23 cellular contexts compared by ENCODE assay signal in the genomic region with DNA sequence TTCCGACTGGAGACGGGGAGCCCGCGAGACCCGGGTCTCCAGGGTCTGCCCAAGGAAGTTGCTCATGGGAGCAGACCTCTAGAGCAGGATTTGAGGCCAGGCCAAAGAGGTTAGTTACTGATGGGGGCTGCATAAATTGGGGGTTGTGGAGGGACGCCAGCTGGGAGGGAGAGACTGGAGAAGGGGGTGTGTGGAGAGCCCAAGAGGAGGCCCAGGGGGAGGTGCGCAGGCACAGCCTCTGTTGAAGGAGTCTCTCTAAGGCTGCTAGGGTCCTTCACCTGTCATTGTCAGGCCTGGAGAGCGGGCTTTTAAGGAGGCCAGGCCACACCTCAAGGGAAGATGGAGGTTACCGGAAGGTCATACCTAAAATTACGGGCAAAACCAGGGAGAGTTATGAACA. TPM values are rescaled to one million over a fixed set of nuclear protein-coding genes. Genes with fewer than 3 reads are reported as not detected.
DNase-seq lines count a peak whose midpoint lies in the region; ATAC-seq and TF ChIP-seq lines count a peak whose summit lies in the region.
"Had no signal": no experiment of that assay in that cellular context is flagged by ENCODE, and none has a peak within 500 bp of the region (broad histone marks: within the 10 kb centered on the region; RNA-seq: fewer than 3 reads in every experiment).

No MANE protein-coding gene starts in this region.

- H3K18ac ChIP-seq in neuronal stem cell (ENCODE audit: low read length) = peak overlapping the region; percentile 21

- H3K4me3 ChIP-seq in heart right ventricle (peak overlapping the region; percentile 20 to 63 (median 49)), neuronal stem cell (ENCODE audit: low read length in 2 of 2) (no peak overlapping the region), subcutaneous abdominal adipose tissue (ENCODE audit: low read depth in 1 of 5, low read length in 5 of 5) (peak overlapping the region in 4 of 5 donors; percentile 23 to 40 (median 32))
- H3K4me3 ChIP-seq: neural progenitor cell, right lobe of liver, suprapubic skin had no signal

- H4K91ac ChIP-seq in neuronal stem cell (ENCODE audit: low read depth, low read length, poor library complexity) = no peak overlapping the region

- H2BK15ac ChIP-seq in neuronal stem cell (ENCODE audit: low read length) = no peak overlapping the region

- H3K36me3 ChIP-seq in heart right ventricle = peaks cover 0 to 6% (median 0%) of the 10 kb centered on the region in 9 donors
- no peaks in the 10 kb centered on the region for H3K36me3 ChIP-seq in neuronal stem cell (replicated peaks in 1 of 2; ENCODE audit: control insufficient read depth in 2 of 2, insufficient read depth in 2 of 2, low read length in 2 of 2)
- no peaks in the 10 kb centered on the region for H3K36me3 ChIP-seq in subcutaneous abdominal adipose tissue (ENCODE audit: control insufficient read depth in 5 of 5, insufficient read depth in 5 of 5, low read length in 5 of 5)
- H3K36me3 ChIP-seq: neural progenitor cell, right lobe of liver, suprapubic skin had no signal

- no peak overlapping the region for H3K23ac ChIP-seq in neuronal stem cell (ENCODE audit: low read depth, low read length, poor library complexity)

- no peaks in the 10 kb centered on the region for H3K79me1 ChIP-seq in neuronal stem cell (ENCODE audit: low read depth, low read length)

- WGBS in heart right ventricle, 2 donors = 45 to 50% methylated on average over 10 of the region's 10 CpGs
- WGBS in neuronal stem cell (ENCODE audit: extremely low coverage in 2 of 2, insufficient read length in 2 of 2, insufficient replicate concordance in 1 of 2), 2 donors = no CpG with 5 or more reads among the region's 10 CpGs

- H4K8ac ChIP-seq in neuronal stem cell (ENCODE audit: low read depth, low read length) = no peak overlapping the region

- H3K27ac ChIP-seq in heart right ventricle (peak overlapping the region; percentile 71 to 91 (median 88)), neuronal stem cell (replicated peaks; ENCODE audit: low read length) (no peak overlapping the region), subcutaneous abdominal adipose tissue (ENCODE audit: low read depth, low read length) (no peak overlapping the region)
- H3K27ac ChIP-seq: neural progenitor cell, right lobe of liver, suprapubic skin had no signal

- H3K27me3 ChIP-seq in heart right ventricle (no peaks in the 10 kb centered on the region), neuronal stem cell (ENCODE audit: control insufficient read depth in 3 of 3, insufficient read depth in 3 of 3, low read depth in 1 of 3, low read length in 3 of 3) (peaks cover 0 to 12% (median 0%) of the 10 kb centered on the region in 3 experiments), subcutaneous abdominal adipose tissue (ENCODE audit: control insufficient read depth in 5 of 5, insufficient read depth in 4 of 5, low read length in 5 of 5) (peaks cover 0 to 3% (median under 1%) of the 10 kb centered on the region in 5 donors)
- H3K27me3 ChIP-seq: neural progenitor cell, right lobe of liver, suprapubic skin had no signal

- H3K9me3 ChIP-seq in heart right ventricle = no peaks in the 10 kb centered on the region
- no peaks in the 10 kb centered on the region for H3K9me3 ChIP-seq in neuronal stem cell (replicated peaks in 1 of 2; ENCODE audit: control insufficient read depth in 2 of 2, insufficient read depth in 1 of 2, low read depth in 1 of 2, low read length in 2 of 2)
- no peaks in the 10 kb centered on the region for H3K9me3 ChIP-seq in subcutaneous abdominal adipose tissue (ENCODE audit: control insufficient read depth in 5 of 5, low read length in 5 of 5)
- H3K9me3 ChIP-seq: right lobe of liver, suprapubic skin had no signal

- no peak overlapping the region for H2BK120ac ChIP-seq in neuronal stem cell (ENCODE audit: low read depth, low read length)

- no peaks in the 10 kb centered on the region for H3K9me3 Mint-ChIP-seq in central memory CD8-positive, alpha-beta T cell
- no peaks in the 10 kb centered on the region for H3K9me3 Mint-ChIP-seq in activated T-helper 2 cell treated with anti-CD3 and anti-CD28 coated beads, Interferon-gamma antibody, Interleukin-2, Interleukin-4, amounts not matched to agents 10 μg/mL and 5 μg/mL and 100 μg/mL, durations not matched to agents 14 hours and 24 hours and 36 hours
- H3K9me3 Mint-ChIP-seq: activated T-cell treated with anti-CD3 and anti-CD28 coated beads, Interleukin-2, amount 50 U/mL, for 4 hours; neural progenitor cell had no signal

- peaks cover 5 to 65% (median 46%) of the 10 kb centered on the region in 9 donors for H3K4me1 ChIP-seq in heart right ventricle
- no peaks in the 10 kb centered on the region for H3K4me1 ChIP-seq in neuronal stem cell (ENCODE audit: control insufficient read depth in 2 of 2, insufficient read depth in 1 of 2, low read depth in 1 of 2, low read length in 2 of 2)
- H3K4me1 ChIP-seq in subcutaneous abdominal adipose tissue (ENCODE audit: control insufficient read depth in 5 of 5, insufficient read depth in 5 of 5, low read length in 5 of 5) = peaks cover 0 to 24% (median 18%) of the 10 kb centered on the region in 5 donors
- H3K4me1 ChIP-seq: neural progenitor cell, right lobe of liver, suprapubic skin had no signal

- no peak overlapping the region for H2BK12ac ChIP-seq in neuronal stem cell (ENCODE audit: low read length)

- H3K14ac ChIP-seq in neuronal stem cell (ENCODE audit: low read length) = no peak overlapping the region

- no peak overlapping the region for H3K4me3 Mint-ChIP-seq in central memory CD8-positive, alpha-beta T cell
- H3K4me3 Mint-ChIP-seq in activated T-helper 2 cell treated with anti-CD3 and anti-CD28 coated beads, Interferon-gamma antibody, Interleukin-2, Interleukin-4, amounts not matched to agents 10 μg/mL and 5 μg/mL and 100 μg/mL, durations not matched to agents 14 hours and 24 hours and 36 hours (ENCODE audit: low read depth) = no peak overlapping the region
- H3K4me3 Mint-ChIP-seq: activated T-cell treated with anti-CD3 and anti-CD28 coated beads, Interleukin-2, amount 50 U/mL, for 4 hours; CD14-positive monocyte; endodermal cell; neural progenitor cell had no signal

- intact Hi-C loops in heart right ventricle (cut with DNase I) = loop anchor here in 2 of 10 donors (5.0 to 10.0 kb wide), 2 partner anchors 43 to 96 kb away; partner anchors contain the start of gene PLA2G2A (in 1 of the 2)
- intact Hi-C loops in activated T-helper 2 cell treated with anti-CD3 and anti-CD28 coated beads, Interferon-gamma antibody, Interleukin-2, Interleukin-4, amounts not matched to agents 10 μg/mL and 5 μg/mL and 100 μg/mL, durations not matched to agents 14 hours and 24 hours and 36 hours (cut with micrococcal nuclease) = no loop called here

- peak overlapping the region; percentile 66 for H3K27ac Mint-ChIP-seq in central memory CD8-positive, alpha-beta T cell (ENCODE audit: low read depth)
- H3K27ac Mint-ChIP-seq in activated T-helper 2 cell treated with anti-CD3 and anti-CD28 coated beads, Interferon-gamma antibody, Interleukin-2, Interleukin-4, amounts not matched to agents 10 μg/mL and 5 μg/mL and 100 μg/mL, durations not matched to agents 14 hours and 24 hours and 36 hours = no peak overlapping the region
- H3K27ac Mint-ChIP-seq: endodermal cell, neural progenitor cell had no signal

- H3K4me2 ChIP-seq in neuronal stem cell (ENCODE audit: insufficient read depth, low read length, poor library complexity, severe bottlenecking) = no peak overlapping the region
- H3K4me2 ChIP-seq: neural progenitor cell had no signal

- no peaks in the 10 kb centered on the region for H3K36me3 Mint-ChIP-seq in central memory CD8-positive, alpha-beta T cell (ENCODE audit: insufficient read depth)
- H3K36me3 Mint-ChIP-seq in activated T-helper 2 cell treated with anti-CD3 and anti-CD28 coated beads, Interferon-gamma antibody, Interleukin-2, Interleukin-4, amounts not matched to agents 10 μg/mL and 5 μg/mL and 100 μg/mL, durations not matched to agents 14 hours and 24 hours and 36 hours (ENCODE audit: low read depth) = no peaks in the 10 kb centered on the region
- H3K36me3 Mint-ChIP-seq: CD14-positive monocyte, neural progenitor cell had no signal

- H2AK5ac ChIP-seq in neuronal stem cell (ENCODE audit: low read depth, low read length) = no peak overlapping the region

- H3K9ac ChIP-seq in neuronal stem cell (ENCODE audit: low read depth, low read length, poor library complexity) (no peak overlapping the region), subcutaneous abdominal adipose tissue (ENCODE audit: low read length in 5 of 5) (no peak overlapping the region)
- H3K9ac ChIP-seq: neural progenitor cell had no signal

- H3K27me3 Mint-ChIP-seq in central memory CD8-positive, alpha-beta T cell = no peaks in the 10 kb centered on the region
- H3K27me3 Mint-ChIP-seq in activated T-helper 2 cell treated with anti-CD3 and anti-CD28 coated beads, Interferon-gamma antibody, Interleukin-2, Interleukin-4, amounts not matched to agents 10 μg/mL and 5 μg/mL and 100 μg/mL, durations not matched to agents 14 hours and 24 hours and 36 hours (ENCODE audit: low read depth) = peaks cover 9% of the 10 kb centered on the region

- no peak for DNase-seq in central memory CD8-positive, alpha-beta T cell (ENCODE audit: low spot score in 2 of 2)
- DNase-seq in heart right ventricle (no peak), neuronal stem cell (ENCODE audit: low spot score) (no peak), activated T-cell treated with anti-CD3 and anti-CD28 coated beads for 4 hours (no peak)
- no peak for DNase-seq in activated T-helper 2 cell treated with anti-CD3 and anti-CD28 coated beads, Interferon-gamma antibody, Interleukin-2, Interleukin-4, amounts not matched to agents 10 μg/mL and 5 μg/mL and 100 μg/mL, durations not matched to agents 14 hours and 24 hours and 36 hours (ENCODE audit: low spot score)
- DNase-seq in activated naive CD4-positive, alpha-beta T cell treated with Interleukin-2 at 50 U/mL for 16 hours = no peak
- DNase-seq: activated CD4-positive, alpha-beta T cell treated with anti-CD3 and anti-CD28 coated beads for 1 hour; activated naive CD4-positive, alpha-beta T cell treated with anti-CD3 and anti-CD28 coated beads, Interleukin-2, amount 50 U/mL, for 16 hours; activated T-cell treated with anti-CD3 and anti-CD28 coated beads, Interleukin-2, amount 50 U/mL, for 4 hours; endodermal cell; GOT3; NCI-H1105; NCI-H2029 treated with DMSO at 0.1 percent for 48 hours; NCI-H345 had no signal

- no peak overlapping the region for H2AFZ ChIP-seq in neuronal stem cell (ENCODE audit: low read length)

- H2BK5ac ChIP-seq in neuronal stem cell (ENCODE audit: low read length) = no peak overlapping the region

- ATAC-seq in central memory CD8-positive, alpha-beta T cell (replicated peaks; ENCODE audit: extremely low read depth, poor library complexity, severe bottlenecking) = no peak
- ATAC-seq in heart right ventricle (peak; percentile 37 to 80 (median 70)), HG02840 (IDR thresholded peaks at IDR 0.05; ENCODE audit: low FRiP score, unreplicated experiment) (no peak)
- ATAC-seq: activated T-cell treated with anti-CD3 and anti-CD28 coated beads, Interleukin-2, amount 50 U/mL, for 4 hours had no signal

- no peak overlapping the region for H3K4ac ChIP-seq in neuronal stem cell (ENCODE audit: low read length)

- H3K4me1 Mint-ChIP-seq in central memory CD8-positive, alpha-beta T cell = no peaks in the 10 kb centered on the region
- H3K4me1 Mint-ChIP-seq in activated T-helper 2 cell treated with anti-CD3 and anti-CD28 coated beads, Interferon-gamma antibody, Interleukin-2, Interleukin-4, amounts not matched to agents 10 μg/mL and 5 μg/mL and 100 μg/mL, durations not matched to agents 14 hours and 24 hours and 36 hours (ENCODE audit: low read depth) = no peaks in the 10 kb centered on the region
- H3K4me1 Mint-ChIP-seq: CD14-positive monocyte, endodermal cell, neural progenitor cell had no signal

- TF ChIP-seq CTCF in heart right ventricle (IDR thresholded peaks at IDR 0.05) = no peak

RNA-seq across cellular contexts. Expression of gene PLA2G5, which starts 0.4 kb away (rescaled TPM):
- 10 to 100 TPM; 31.5 to 58.2 (median 49.3) TPM for total RNA-seq in heart right ventricle
- polyA plus RNA-seq in heart right ventricle = 100 to 1,000 TPM in 1 of 2 donors, 10 to 100 TPM in 1; 44.5 to 133 TPM
- polyA plus RNA-seq in neuronal stem cell (2013, experiment 1 of 2) = not detected
- polyA plus RNA-seq in neuronal stem cell (2013, experiment 2 of 2) = not detected
- not detected in 2 replicates for total RNA-seq in activated T-helper 2 cell treated with anti-CD3 and anti-CD28 coated beads, Interferon-gamma antibody, Interleukin-2, Interleukin-4, amounts not matched to agents 10 μg/mL and 5 μg/mL and 100 μg/mL, durations not matched to agents 14 hours and 24 hours and 36 hours
- total RNA-seq: activated T-cell treated with anti-CD3 and anti-CD28 coated beads, Interleukin-2, amount 50 U/mL, for 4 hours; endodermal cell; IMR-90; mononuclear cell had no signal
- polyA plus RNA-seq: AG04450, CD14-positive monocyte, IMR-90 had no signal

RNA-seq across cellular contexts. Expression of gene PLA2G2D, which starts 49.0 kb away (rescaled TPM):
- 1 to 10 TPM in 1 of 10 donors, not detected in 9; 1.1 TPM for total RNA-seq in heart right ventricle
- polyA plus RNA-seq in heart right ventricle = not detected
- not detected for polyA plus RNA-seq in neuronal stem cell (2013, experiment 1 of 2)
- not detected for polyA plus RNA-seq in neuronal stem cell (2013, experiment 2 of 2)
- 0.09 TPM in 1 of 2 replicates, not detected in the other for total RNA-seq in activated T-helper 2 cell treated with anti-CD3 and anti-CD28 coated beads, Interferon-gamma antibody, Interleukin-2, Interleukin-4, amounts not matched to agents 10 μg/mL and 5 μg/mL and 100 μg/mL, durations not matched to agents 14 hours and 24 hours and 36 hours
- total RNA-seq: activated T-cell treated with anti-CD3 and anti-CD28 coated beads, Interleukin-2, amount 50 U/mL, for 4 hours; endodermal cell; IMR-90; mononuclear cell; suprapubic skin had no signal
- polyA plus RNA-seq: AG04450, IMR-90 had no signal

Comparison
In these comparisons a context has a peak if more than half of its experiments do, and no peak if none do; other contexts are left out.
1. ATAC-seq: peak in heart right ventricle (8 of 8); none in central memory CD8-positive, alpha-beta T cell (single experiment) and HG02840 (single experiment).
2. H3K27ac ChIP-seq: peak in heart right ventricle (10 of 10); none in neuronal stem cell (single experiment) and subcutaneous abdominal adipose tissue (single experiment).
3. H3K4me3 ChIP-seq: peak in heart right ventricle (10 of 10) and subcutaneous abdominal adipose tissue (4 of 5); none in neuronal stem cell (0 of 2).
4. RNA of gene PLA2G5, which starts 0.4 kb away (total RNA-seq): 31.5 to 58.2 TPM in heart right ventricle; not detected in activated T-helper 2 cell treated with anti-CD3 and anti-CD28 coated beads, Interferon-gamma antibody, Interleukin-2, Interleukin-4, amounts not matched to agents 10 μg/mL and 5 μg/mL and 100 μg/mL, durations not matched to agents 14 hours and 24 hours and 36 hours; every median in the first group is over 10 times any median in the second.